Comparison of ENCODE assay signal across 2 cellular contexts in the genomic region with DNA sequence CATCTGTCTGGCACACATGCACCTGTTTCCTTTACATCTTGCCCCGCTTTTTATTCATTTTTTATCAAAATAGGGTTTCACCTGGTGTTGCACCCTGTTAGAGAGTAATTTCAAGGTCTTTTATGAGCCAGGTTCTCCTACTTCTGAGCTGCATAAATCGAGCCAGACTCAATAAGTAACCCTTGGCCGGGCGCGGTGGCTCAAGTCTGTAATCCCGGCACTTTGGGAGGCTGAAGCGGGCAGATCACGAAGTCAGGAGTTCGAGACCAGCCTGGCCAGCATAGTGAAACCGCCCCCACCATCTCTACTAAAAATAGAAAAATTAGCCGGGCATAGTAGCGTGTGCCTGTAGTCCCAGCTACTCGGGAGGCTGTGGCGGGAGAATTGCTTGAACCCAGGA.
TF ChIP-seq lines count a peak whose summit lies in the region.

No MANE protein-coding gene starts in this region.

TF ChIP-seq in SK-N-SH, 30 proteins besides CTCF, POLR2A, EP300 and RAD21 (continued from another document):
- TF ChIP-seq PBX3 (IDR thresholded peaks at IDR 0.05) (no peak), MEF2A (IDR thresholded peaks at IDR 0.05; ENCODE audit: borderline replicate concordance, low read depth) (no peak), IRF3 (IDR thresholded peaks at IDR 0.05; ENCODE audit: low read depth, low read length) (no peak), EZH2phosphoT487 (IDR thresholded peaks at IDR 0.05; ENCODE audit: borderline replicate concordance, low read depth) (no peak), TCF12 (IDR thresholded peaks at IDR 0.05) (no peak), JUND (IDR thresholded peaks at IDR 0.05) (no peak), SIN3A (IDR thresholded peaks at IDR 0.05; ENCODE audit: borderline replicate concordance, low read depth, low read length) (no peak), ELF1 (IDR thresholded peaks at IDR 0.05) (no peak), RXRA (IDR thresholded peaks at IDR 0.05; ENCODE audit: borderline replicate concordance, low read depth) (no peak), RCOR1 (IDR thresholded peaks at IDR 0.05; ENCODE audit: low read length) (no peak), USF2 (IDR thresholded peaks at IDR 0.05; ENCODE audit: borderline replicate concordance, low read depth, low read length) (no peak), SMC3 (IDR thresholded peaks at IDR 0.05; ENCODE audit: low read depth, low read length) (no peak)
- TF ChIP-seq, protein P1, sequence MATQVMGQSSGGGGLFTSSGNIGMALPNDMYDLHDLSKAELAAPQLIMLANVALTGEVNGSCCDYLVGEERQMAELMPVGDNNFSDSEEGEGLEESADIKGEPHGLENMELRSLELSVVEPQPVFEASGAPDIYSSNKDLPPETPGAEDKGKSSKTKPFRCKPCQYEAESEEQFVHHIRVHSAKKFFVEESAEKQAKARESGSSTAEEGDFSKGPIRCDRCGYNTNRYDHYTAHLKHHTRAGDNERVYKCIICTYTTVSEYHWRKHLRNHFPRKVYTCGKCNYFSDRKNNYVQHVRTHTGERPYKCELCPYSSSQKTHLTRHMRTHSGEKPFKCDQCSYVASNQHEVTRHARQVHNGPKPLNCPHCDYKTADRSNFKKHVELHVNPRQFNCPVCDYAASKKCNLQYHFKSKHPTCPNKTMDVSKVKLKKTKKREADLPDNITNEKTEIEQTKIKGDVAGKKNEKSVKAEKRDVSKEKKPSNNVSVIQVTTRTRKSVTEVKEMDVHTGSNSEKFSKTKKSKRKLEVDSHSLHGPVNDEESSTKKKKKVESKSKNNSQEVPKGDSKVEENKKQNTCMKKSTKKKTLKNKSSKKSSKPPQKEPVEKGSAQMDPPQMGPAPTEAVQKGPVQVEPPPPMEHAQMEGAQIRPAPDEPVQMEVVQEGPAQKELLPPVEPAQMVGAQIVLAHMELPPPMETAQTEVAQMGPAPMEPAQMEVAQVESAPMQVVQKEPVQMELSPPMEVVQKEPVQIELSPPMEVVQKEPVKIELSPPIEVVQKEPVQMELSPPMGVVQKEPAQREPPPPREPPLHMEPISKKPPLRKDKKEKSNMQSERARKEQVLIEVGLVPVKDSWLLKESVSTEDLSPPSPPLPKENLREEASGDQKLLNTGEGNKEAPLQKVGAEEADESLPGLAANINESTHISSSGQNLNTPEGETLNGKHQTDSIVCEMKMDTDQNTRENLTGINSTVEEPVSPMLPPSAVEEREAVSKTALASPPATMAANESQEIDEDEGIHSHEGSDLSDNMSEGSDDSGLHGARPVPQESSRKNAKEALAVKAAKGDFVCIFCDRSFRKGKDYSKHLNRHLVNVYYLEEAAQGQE (IDR thresholded peaks at IDR 0.05; ENCODE audit: low read depth, low read length): no peak

TF ChIP-seq in SK-N-SH treated with all-trans-retinoic acid at 6 μM for 48 hours, 23 proteins besides CTCF, POLR2A, EP300 and RAD21 (continued from another document):
- TF ChIP-seq TSHZ2 (CRISPR knock-in tag; IDR thresholded peaks at IDR 0.05): no peak
- no peak for TF ChIP-seq PATZ1 (CRISPR knock-in tag; IDR thresholded peaks at IDR 0.05; ENCODE audit: borderline replicate concordance)
- TF ChIP-seq ZNF565 (CRISPR knock-in tag; conservative IDR thresholded peaks at IDR 0.05; ENCODE audit: low read depth): no peak
- TF ChIP-seq, protein P2, sequence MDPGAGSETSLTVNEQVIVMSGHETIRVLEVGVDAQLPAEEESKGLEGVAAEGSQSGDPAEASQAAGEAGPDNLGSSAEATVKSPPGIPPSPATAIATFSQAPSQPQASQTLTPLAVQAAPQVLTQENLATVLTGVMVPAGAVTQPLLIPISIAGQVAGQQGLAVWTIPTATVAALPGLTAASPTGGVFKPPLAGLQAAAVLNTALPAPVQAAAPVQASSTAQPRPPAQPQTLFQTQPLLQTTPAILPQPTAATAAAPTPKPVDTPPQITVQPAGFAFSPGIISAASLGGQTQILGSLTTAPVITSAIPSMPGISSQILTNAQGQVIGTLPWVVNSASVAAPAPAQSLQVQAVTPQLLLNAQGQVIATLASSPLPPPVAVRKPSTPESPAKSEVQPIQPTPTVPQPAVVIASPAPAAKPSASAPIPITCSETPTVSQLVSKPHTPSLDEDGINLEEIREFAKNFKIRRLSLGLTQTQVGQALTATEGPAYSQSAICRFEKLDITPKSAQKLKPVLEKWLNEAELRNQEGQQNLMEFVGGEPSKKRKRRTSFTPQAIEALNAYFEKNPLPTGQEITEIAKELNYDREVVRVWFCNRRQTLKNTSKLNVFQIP (CRISPR knock-in tag; IDR thresholded peaks at IDR 0.05; ENCODE audit: borderline replicate concordance, low read depth): no peak
- TF ChIP-seq BACH2 (CRISPR knock-in tag; IDR thresholded peaks at IDR 0.05; ENCODE audit: borderline replicate concordance): no peak
- TF ChIP-seq GLIS3 (CRISPR knock-in tag; IDR thresholded peaks at IDR 0.05): no peak
- TF ChIP-seq CREB5 (CRISPR knock-in tag; IDR thresholded peaks at IDR 0.05; ENCODE audit: low read depth): no peak
- TF ChIP-seq ZNF70 (CRISPR knock-in tag; IDR thresholded peaks at IDR 0.05): no peak
- no peak for TF ChIP-seq SNAI2 (CRISPR knock-in tag; IDR thresholded peaks at IDR 0.05)
- TF ChIP-seq ZFP30 (CRISPR knock-in tag; IDR thresholded peaks at IDR 0.05): no peak
- no peak for TF ChIP-seq TOX (CRISPR knock-in tag; IDR thresholded peaks at IDR 0.05; ENCODE audit: borderline replicate concordance)
- no peak for TF ChIP-seq PPARA (CRISPR knock-in tag; IDR thresholded peaks at IDR 0.05; ENCODE audit: borderline replicate concordance)
- TF ChIP-seq ISL1 (CRISPR knock-in tag; IDR thresholded peaks at IDR 0.05): no peak
- TF ChIP-seq ARNTL (CRISPR knock-in tag; IDR thresholded peaks at IDR 0.05; ENCODE audit: borderline replicate concordance, low read depth): no peak
- no peak for TF ChIP-seq ZNF8 (CRISPR knock-in tag; IDR thresholded peaks at IDR 0.05)
- TF ChIP-seq OSR1 (CRISPR knock-in tag; IDR thresholded peaks at IDR 0.05): no peak
- TF ChIP-seq, protein P3, sequence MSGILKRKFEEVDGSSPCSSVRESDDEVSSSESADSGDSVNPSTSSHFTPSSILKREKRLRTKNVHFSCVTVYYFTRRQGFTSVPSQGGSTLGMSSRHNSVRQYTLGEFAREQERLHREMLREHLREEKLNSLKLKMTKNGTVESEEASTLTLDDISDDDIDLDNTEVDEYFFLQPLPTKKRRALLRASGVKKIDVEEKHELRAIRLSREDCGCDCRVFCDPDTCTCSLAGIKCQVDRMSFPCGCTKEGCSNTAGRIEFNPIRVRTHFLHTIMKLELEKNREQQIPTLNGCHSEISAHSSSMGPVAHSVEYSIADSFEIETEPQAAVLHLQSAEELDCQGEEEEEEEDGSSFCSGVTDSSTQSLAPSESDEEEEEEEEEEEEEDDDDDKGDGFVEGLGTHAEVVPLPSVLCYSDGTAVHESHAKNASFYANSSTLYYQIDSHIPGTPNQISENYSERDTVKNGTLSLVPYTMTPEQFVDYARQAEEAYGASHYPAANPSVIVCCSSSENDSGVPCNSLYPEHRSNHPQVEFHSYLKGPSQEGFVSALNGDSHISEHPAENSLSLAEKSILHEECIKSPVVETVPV (CRISPR knock-in tag; IDR thresholded peaks at IDR 0.05): no peak
